In genomic region chr14:67623114-67623513, GRCh38 we compare ENCODE assay signal across 11 cellular contexts. TPM values are rescaled to one million over a fixed set of nuclear protein-coding genes. Genes with fewer than 3 reads are reported as not detected.
DNase-seq lines count a peak whose midpoint lies in the region; ATAC-seq and TF ChIP-seq lines count a peak whose summit lies in the region.
"Had no signal": no experiment of that assay in that cellular context is flagged by ENCODE, and none has a peak within 500 bp of the region (broad histone marks: within the 10 kb centered on the region; RNA-seq: fewer than 3 reads in every experiment).

No MANE protein-coding gene starts in this region.

- H3K4me3 ChIP-seq in left lung, result no peak overlapping the region
- H3K4me3 ChIP-seq: testis had no signal

- H3K4me1 Mint-ChIP-seq in stimulated activated naive CD8-positive, alpha-beta T cell treated with anti-CD3 and anti-CD28 coated beads, Interleukin-15, Interleukin-2, amounts not matched to agents 100 ng/mL and 50 ng/mL, for 24 hours (ENCODE audit: low read depth), result peaks cover 38% of the 10 kb centered on the region

- peaks cover 10 to 35% of the 10 kb centered on the region in 2 donors for H3K4me1 ChIP-seq in left lung

- H3K27me3 Mint-ChIP-seq in stimulated activated naive CD8-positive, alpha-beta T cell treated with anti-CD3 and anti-CD28 coated beads, Interleukin-15, Interleukin-2, amounts not matched to agents 100 ng/mL and 50 ng/mL, for 24 hours, result peaks cover 9% of the 10 kb centered on the region

- H3K36me3 Mint-ChIP-seq in stimulated activated naive CD8-positive, alpha-beta T cell treated with anti-CD3 and anti-CD28 coated beads, Interleukin-15, Interleukin-2, amounts not matched to agents 100 ng/mL and 50 ng/mL, for 24 hours (ENCODE audit: low read depth), result peaks cover 5% of the 10 kb centered on the region

- no peak for TF ChIP-seq CTCF in left lung (IDR thresholded peaks at IDR 0.05)

- intact Hi-C loops in left lung (cut with DNase I), result no loop called here

- H3K27ac ChIP-seq in angular gyrus (ENCODE audit: low read depth, low read length), result peak overlapping the region; percentile 24
- H3K27ac ChIP-seq in left lung, result peak overlapping the region; percentile 67 to 76
- H3K27ac ChIP-seq: testis had no signal

- H3K27me3 ChIP-seq in left lung, result peaks cover 0 to 9% of the 10 kb centered on the region in 2 donors
- H3K27me3 ChIP-seq: testis had no signal

- H3K9me3 Mint-ChIP-seq in stimulated activated naive CD8-positive, alpha-beta T cell treated with anti-CD3 and anti-CD28 coated beads, Interleukin-15, Interleukin-2, amounts not matched to agents 100 ng/mL and 50 ng/mL, for 24 hours, result no peaks in the 10 kb centered on the region

- peak overlapping the region; percentile 16 for H3K4me3 Mint-ChIP-seq in stimulated activated naive CD8-positive, alpha-beta T cell treated with anti-CD3 and anti-CD28 coated beads, Interleukin-15, Interleukin-2, amounts not matched to agents 100 ng/mL and 50 ng/mL, for 24 hours

- peak overlapping the region; percentile 54 for H3K27ac Mint-ChIP-seq in stimulated activated naive CD8-positive, alpha-beta T cell treated with anti-CD3 and anti-CD28 coated beads, Interleukin-15, Interleukin-2, amounts not matched to agents 100 ng/mL and 50 ng/mL, for 24 hours

- no peak for DNase-seq in stimulated activated naive CD8-positive, alpha-beta T cell treated with anti-CD3 and anti-CD28 coated beads, Interleukin-15, Interleukin-2, amounts not matched to agents 100 U/mL and 50 U/mL, for 24 hours
- DNase-seq in left lung (no peak), iPS-NIHi7 (ENCODE audit: extremely low spot score) (no peak), C1 segment of cervical spinal cord (lab: John Stamatoyannopoulos, UW) (no peak)
- DNase-seq: activated effector memory CD4-positive, alpha-beta T cell treated with anti-CD3 and anti-CD28 coated beads, Interleukin-2, amount 50 U/mL, for 16 hours; NCI-H345 had no signal

- no peaks in the 10 kb centered on the region for H3K9me3 ChIP-seq in left lung
- H3K9me3 ChIP-seq: testis had no signal

- no peak for ATAC-seq in stimulated activated naive CD8-positive, alpha-beta T cell treated with anti-CD3 and anti-CD28 coated beads, Interleukin-15, Interleukin-2, amounts not matched to agents 100 U/mL and 50 U/mL, for 24 hours
- peak; percentile 0 for ATAC-seq in left lung
- ATAC-seq in HG03039 (IDR thresholded peaks at IDR 0.05; ENCODE audit: unreplicated experiment), result no peak
- no peak for ATAC-seq in GM18909 (IDR thresholded peaks at IDR 0.05; ENCODE audit: poor library complexity, unreplicated experiment)

- H3K36me3 ChIP-seq in left lung, result no peaks in the 10 kb centered on the region

RNA-seq across cellular contexts. Expression of gene ARG2, which starts 3.4 kb away (rescaled TPM):
- total RNA-seq in left lung, result 10 to 100 TPM in 1 of 2 donors, 1 to 10 TPM in 1; 6.0 to 14.8 TPM

RNA-seq across cellular contexts. Expression of gene PIGH, which starts 23.0 kb away (rescaled TPM):
- total RNA-seq in left lung, result 10 to 100 TPM; 12.8 to 21.6 TPM

RNA-seq across cellular contexts. Expression of gene VTI1B, which starts 51.3 kb away (rescaled TPM):
- 100 to 1,000 TPM in 1 of 2 donors, 10 to 100 TPM in 1; 97.6 to 123 TPM for total RNA-seq in left lung
